12 cellular contexts compared by ENCODE assay signal in the genomic region with DNA sequence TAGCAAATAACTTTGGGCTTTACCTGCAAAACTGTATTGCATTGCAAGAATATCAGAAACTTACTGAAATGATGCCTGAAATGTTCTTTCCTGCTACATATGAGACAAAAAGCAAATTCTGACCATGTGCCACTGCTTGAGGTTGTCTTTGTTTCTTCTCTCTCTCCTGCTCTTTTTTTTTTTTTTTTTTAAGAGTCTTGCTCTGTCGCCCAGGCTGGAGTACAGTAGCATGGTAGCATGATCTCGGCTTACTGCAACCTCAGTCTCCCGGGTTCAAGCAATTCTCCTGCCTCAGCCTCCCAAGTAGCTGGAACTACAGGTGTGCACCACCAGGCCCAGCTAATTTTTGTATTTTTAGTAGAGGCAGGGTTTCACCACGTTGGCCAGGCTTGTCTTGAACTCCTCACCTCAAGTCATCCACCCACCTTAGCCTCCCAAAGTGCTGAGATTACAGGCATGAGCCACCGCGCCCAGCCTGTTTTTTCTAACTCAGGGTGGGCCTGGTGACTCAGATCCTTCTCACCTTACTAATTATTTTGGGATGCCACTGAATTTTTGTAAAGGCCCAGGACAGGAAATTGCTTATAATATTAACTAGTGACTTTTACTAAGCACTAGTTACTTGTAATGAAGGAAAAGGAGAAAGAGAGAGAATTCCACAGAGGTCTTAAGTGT. TPM values are rescaled to one million over a fixed set of nuclear protein-coding genes. Genes with fewer than 3 reads are reported as not detected.
DNase-seq lines count a peak whose midpoint lies in the region; ATAC-seq and TF ChIP-seq lines count a peak whose summit lies in the region.
"Had no signal": no experiment of that assay in that cellular context is flagged by ENCODE, and none has a peak within 500 bp of the region (broad histone marks: within the 10 kb centered on the region; RNA-seq: fewer than 3 reads in every experiment).

No MANE protein-coding gene starts in this region.

- H3K27me3 ChIP-seq in osteoblast (ENCODE audit: insufficient read depth, low read length) (no peaks in the 10 kb centered on the region), vagina (no peaks in the 10 kb centered on the region)

- H3K27ac ChIP-seq in osteoblast (ENCODE audit: low read depth, low read length): no peak overlapping the region
- H3K27ac ChIP-seq in vagina: no peak overlapping the region

- ATAC-seq in activated CD4-positive, alpha-beta T cell treated with anti-CD3 and anti-CD28 coated beads for 36 hours: no peak
- ATAC-seq in HG03565 (IDR thresholded peaks at IDR 0.05; ENCODE audit: unreplicated experiment) (peak; percentile 7), GM18520 (IDR thresholded peaks at IDR 0.05; ENCODE audit: unreplicated experiment) (no peak)

- peaks cover 18% of the 10 kb centered on the region for H3K4me1 Mint-ChIP-seq in activated CD4-positive, alpha-beta T cell treated with anti-CD3 and anti-CD28 coated beads for 36 hours
- peaks cover 14% of the 10 kb centered on the region for H3K4me1 Mint-ChIP-seq in activated naive CD8-positive, alpha-beta T cell treated with anti-CD3 and anti-CD28 coated beads for 36 hours

- H3K4me1 ChIP-seq in osteoblast (ENCODE audit: insufficient read depth, low read length) (peaks cover 4% of the 10 kb centered on the region), vagina (no peaks in the 10 kb centered on the region)

- no peaks in the 10 kb centered on the region for H4K20me1 ChIP-seq in osteoblast (ENCODE audit: insufficient read depth, low read length)

- H3K36me3 ChIP-seq in osteoblast (ENCODE audit: insufficient read depth, low read length) (no peaks in the 10 kb centered on the region), vagina (no peaks in the 10 kb centered on the region)

- H3K27me3 Mint-ChIP-seq in activated CD4-positive, alpha-beta T cell treated with anti-CD3 and anti-CD28 coated beads for 36 hours: no peaks in the 10 kb centered on the region
- no peaks in the 10 kb centered on the region for H3K27me3 Mint-ChIP-seq in activated naive CD8-positive, alpha-beta T cell treated with anti-CD3 and anti-CD28 coated beads for 36 hours

- POLR2A ChIA-PET in activated CD4-positive, alpha-beta T cell treated with anti-CD3 and anti-CD28 coated beads for 36 hours (lab: Charles Lee): interaction anchor here (0.9 kb wide), 1 partner anchor 185 kb away, joined by 4 read pairs; no protein-coding TSS in a partner anchor

- peak overlapping the region; percentile 81 for H2AFZ ChIP-seq in osteoblast (ENCODE audit: low read length)

- peaks cover 5% of the 10 kb centered on the region for H3K9me3 Mint-ChIP-seq in activated CD4-positive, alpha-beta T cell treated with anti-CD3 and anti-CD28 coated beads for 36 hours (ENCODE audit: low read depth)
- peaks cover 6% of the 10 kb centered on the region for H3K9me3 Mint-ChIP-seq in activated naive CD8-positive, alpha-beta T cell treated with anti-CD3 and anti-CD28 coated beads for 36 hours

- H3K4me3 ChIP-seq in osteoblast (ENCODE audit: insufficient read depth, low read length) (no peak overlapping the region), vagina (no peak overlapping the region)

- DNase-seq in activated CD4-positive, alpha-beta T cell treated with anti-CD3 and anti-CD28 coated beads for 36 hours: peak; percentile 20
- DNase-seq in activated CD4-positive, alpha-beta T cell treated with anti-CD3 and anti-CD28 coated beads, Interleukin-2, amount 50 U/mL, for 1 hour: no peak
- no peak for DNase-seq in activated naive CD8-positive, alpha-beta T cell treated with anti-CD3 and anti-CD28 coated beads for 36 hours
- no peak for DNase-seq in osteoblast (ENCODE audit: insufficient read length, low spot score, missing footprints)
- no peak for DNase-seq in HK-2 (ENCODE audit: unreplicated experiment)
- no peak for DNase-seq in vagina (ENCODE audit: extremely low spot score in 2 of 2)
- DNase-seq: left ventricle myocardium superior, right cardiac atrium, SIG-M5 had no signal

- intact Hi-C loops in activated CD4-positive, alpha-beta T cell treated with anti-CD3 and anti-CD28 coated beads for 36 hours (cut with DNase I, micrococcal nuclease): loop anchor here (2.0 to 10.0 kb wide), 6 partner anchors 129 to 527 kb away; a partner anchor contains a TSS
- intact Hi-C loops in vagina (cut with DNase I): loop anchor here (5.0 to 10.0 kb wide), 2 partner anchors 321 to 502 kb away; no protein-coding TSS in a partner anchor

- H3K79me2 ChIP-seq in osteoblast (ENCODE audit: insufficient read depth, low read length): no peaks in the 10 kb centered on the region

- H3K36me3 Mint-ChIP-seq in activated CD4-positive, alpha-beta T cell treated with anti-CD3 and anti-CD28 coated beads for 36 hours (ENCODE audit: low read depth): no peaks in the 10 kb centered on the region
- H3K36me3 Mint-ChIP-seq in activated naive CD8-positive, alpha-beta T cell treated with anti-CD3 and anti-CD28 coated beads for 36 hours: peaks cover 3% of the 10 kb centered on the region

- no peak for TF ChIP-seq POLR2A in vagina (IDR thresholded peaks at IDR 0.05)

- H3K9me3 ChIP-seq in osteoblast (ENCODE audit: low read depth, low read length): no peaks in the 10 kb centered on the region
- H3K9me3 ChIP-seq in vagina: no peaks in the 10 kb centered on the region

- CTCF ChIA-PET in activated CD4-positive, alpha-beta T cell treated with anti-CD3 and anti-CD28 coated beads for 36 hours (lab: Charles Lee): interaction anchor here (0.6 to 7.8 kb wide), 20 partner anchors 8 to 505 kb away, joined by 3 to 74 read pairs (median 4); a partner anchor contains a TSS

- H3K4me3 Mint-ChIP-seq in activated CD4-positive, alpha-beta T cell treated with anti-CD3 and anti-CD28 coated beads for 36 hours: peak overlapping the region; percentile 48
- H3K4me3 Mint-ChIP-seq in activated naive CD8-positive, alpha-beta T cell treated with anti-CD3 and anti-CD28 coated beads for 36 hours: peak overlapping the region; percentile 68

- no peak overlapping the region for H3K27ac Mint-ChIP-seq in activated CD4-positive, alpha-beta T cell treated with anti-CD3 and anti-CD28 coated beads for 36 hours
- no peak overlapping the region for H3K27ac Mint-ChIP-seq in activated naive CD8-positive, alpha-beta T cell treated with anti-CD3 and anti-CD28 coated beads for 36 hours

- no peak for TF ChIP-seq CTCF in osteoblast (IDR thresholded peaks at IDR 0.05; ENCODE audit: extremely low read depth, low read depth, low read length)
- no peak for TF ChIP-seq CTCF in vagina (IDR thresholded peaks at IDR 0.05)

- H3K4me2 ChIP-seq in osteoblast (ENCODE audit: insufficient read depth, low read length): peak overlapping the region; percentile 79

RNA-seq across cellular contexts. Expression of a gene that starts 35.9 kb away (rescaled TPM):
- total RNA-seq in activated CD4-positive, alpha-beta T cell treated with anti-CD3 and anti-CD28 coated beads for 36 hours: not detected
- total RNA-seq in activated naive CD8-positive, alpha-beta T cell treated with anti-CD3 and anti-CD28 coated beads for 36 hours: not detected
- not detected in 2 replicates for total RNA-seq in osteoblast
- not detected for total RNA-seq in vagina
- total RNA-seq: A673, left ventricle myocardium superior, right cardiac atrium had no signal

RNA-seq across cellular contexts. Expression of a gene that starts 44.8 kb away (rescaled TPM):
- total RNA-seq in activated CD4-positive, alpha-beta T cell treated with anti-CD3 and anti-CD28 coated beads for 36 hours: 10 to 100 TPM; 59.1 to 70.2 TPM
- total RNA-seq in activated naive CD8-positive, alpha-beta T cell treated with anti-CD3 and anti-CD28 coated beads for 36 hours: 10 to 100 TPM; 65.2 to 68.3 TPM
- total RNA-seq in osteoblast (29.3 and 35.4 TPM in 2 replicates), vagina (23.8 TPM)
